In genomic region chr2:174841931-174842330, GRCh38 we compare ENCODE assay signal across 22 cellular contexts.
"Had no signal": no experiment of that assay in that cellular context is flagged by ENCODE, and none has a peak within 500 bp of the region (broad histone marks: within the 10 kb centered on the region; RNA-seq: fewer than 3 reads in every experiment).

No MANE protein-coding gene starts in this region.

- DNase-seq: activated CD4-positive, alpha-beta T cell treated with anti-CD3 and anti-CD28 coated beads for 1 hour; activated naive CD4-positive, alpha-beta T cell; activated naive CD8-positive, alpha-beta T cell treated with anti-CD3 and anti-CD28 coated beads for 36 hours; amniotic stem cell; endodermal cell; foreskin melanocyte; heart left ventricle; left lung; naive B cell; ovary; psoas muscle; right cardiac atrium; stimulated activated CD4-positive, alpha-beta T cell treated with anti-CD3 and anti-CD28 coated beads, Interleukin-15, amount 100 ng/mL, for 24 hours; stimulated activated CD4-positive, alpha-beta T cell treated with anti-CD3 and anti-CD28 coated beads, Interleukin-2, amount 100 ng/mL, for 48 hours; stimulated activated naive CD8-positive, alpha-beta T cell treated with anti-CD3 and anti-CD28 coated beads, Interleukin-15, amount 100 ng/mL, for 72 hours; T-cell; T1000; trophoblast cell had no signal

- H3K27ac Mint-ChIP-seq: activated naive CD8-positive, alpha-beta T cell treated with anti-CD3 and anti-CD28 coated beads for 36 hours; endodermal cell; naive B cell; stimulated activated naive CD8-positive, alpha-beta T cell treated with anti-CD3 and anti-CD28 coated beads, Interleukin-15, amount 100 ng/mL, for 72 hours; T-cell had no signal

- H3K4me1 Mint-ChIP-seq: naive B cell had no signal

- H3K27me3 Mint-ChIP-seq: stimulated activated naive CD8-positive, alpha-beta T cell treated with anti-CD3 and anti-CD28 coated beads, Interleukin-15, amount 100 ng/mL, for 72 hours; T-cell had no signal

- H3K9me3 Mint-ChIP-seq: activated naive CD8-positive, alpha-beta T cell treated with anti-CD3 and anti-CD28 coated beads for 36 hours; endodermal cell; naive B cell; stimulated activated naive CD8-positive, alpha-beta T cell treated with anti-CD3 and anti-CD28 coated beads, Interleukin-15, amount 100 ng/mL, for 72 hours; T-cell had no signal

- ATAC-seq: left lung; psoas muscle; right cardiac atrium; stimulated activated naive CD8-positive, alpha-beta T cell treated with anti-CD3 and anti-CD28 coated beads, Interleukin-15, amount 100 ng/mL, for 72 hours; T-cell had no signal

- H3K36me3 ChIP-seq: heart left ventricle, left lung, ovary, vagina had no signal

- H3K4me1 ChIP-seq: psoas muscle, vagina had no signal

- H3K36me3 Mint-ChIP-seq: naive B cell, T-cell had no signal

- H3K27ac ChIP-seq: epithelial cell of prostate, heart left ventricle, left lung, ovary, psoas muscle, vagina had no signal

- FAIRE-seq: colon had no signal

- H3K4me3 Mint-ChIP-seq: activated naive CD8-positive, alpha-beta T cell treated with anti-CD3 and anti-CD28 coated beads for 36 hours; endodermal cell; naive B cell; stimulated activated naive CD8-positive, alpha-beta T cell treated with anti-CD3 and anti-CD28 coated beads, Interleukin-15, amount 100 ng/mL, for 72 hours; T-cell had no signal

- H3K27me3 ChIP-seq: heart left ventricle, left lung, ovary, vagina had no signal

- H3K4me3 ChIP-seq: heart left ventricle, left lung, ovary, psoas muscle, skin epidermis, vagina had no signal

- H3K9me3 ChIP-seq: heart left ventricle, left lung, ovary, psoas muscle, vagina had no signal
